Comparison of ENCODE assay signal across 8 cellular contexts in the genomic region with DNA sequence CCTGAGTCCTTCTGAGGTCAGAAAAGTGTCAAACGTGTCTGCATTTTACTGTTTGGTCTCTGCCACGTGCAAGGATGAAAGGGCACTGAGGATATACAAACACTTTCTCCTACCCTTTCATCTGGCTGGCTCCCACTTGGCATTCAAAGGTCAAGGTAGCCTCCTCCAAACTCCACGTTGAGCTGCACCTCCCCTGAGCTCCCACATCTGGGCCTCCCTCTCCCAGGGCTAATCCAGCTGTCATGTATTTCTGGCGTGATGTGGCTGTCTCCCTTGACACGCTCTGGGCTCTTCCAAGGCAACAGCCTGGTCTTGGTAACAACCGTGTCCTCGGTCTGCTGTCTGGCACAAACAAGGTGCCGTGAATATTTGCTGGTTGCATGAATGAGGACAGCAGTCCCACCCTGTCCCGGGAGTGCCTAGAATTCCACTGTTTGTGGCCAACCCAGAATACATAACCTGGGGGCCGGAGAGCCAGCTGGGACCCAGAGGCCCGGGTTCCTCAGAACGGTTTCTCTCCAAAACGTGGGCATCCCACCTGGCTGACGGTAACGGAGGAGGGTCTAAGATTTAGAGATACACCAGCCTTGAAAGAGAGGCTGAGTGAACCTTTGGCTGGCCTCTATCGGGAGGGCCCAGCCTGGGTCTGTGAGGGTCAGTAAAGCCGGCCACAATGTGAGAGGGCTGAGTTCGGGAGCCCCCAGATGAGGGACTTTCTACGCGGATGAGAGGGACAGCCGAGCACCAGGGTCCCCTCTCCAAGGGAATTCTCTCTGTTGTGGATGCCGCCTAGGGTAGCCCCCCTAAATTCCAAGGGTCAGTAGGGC. TPM values are rescaled to one million over a fixed set of nuclear protein-coding genes. Genes with fewer than 3 reads are reported as not detected.
A peak's percentile ranks its signal among the peaks of the same experiment; 100 is the strongest.
DNase-seq lines count a peak whose midpoint lies in the region; ATAC-seq and TF ChIP-seq lines count a peak whose summit lies in the region.

No MANE protein-coding gene starts in this region.

- no peaks in the 10 kb centered on the region for H3K9me2 ChIP-seq in Loucy (replicated peaks; ENCODE audit: low read depth, low read length)

- H2AFZ ChIP-seq in Loucy (ENCODE audit: low read length): peak overlapping the region; percentile 97
- H2AFZ ChIP-seq in smooth muscle cell (ENCODE audit: low read depth): peak overlapping the region; percentile 96

- CTCF ChIA-PET in AG04450 (lab: Charles Lee): no interaction called here

- peak overlapping the region; percentile 87 for H3K4me2 ChIP-seq in Loucy (ENCODE audit: low read depth, low read length, poor library complexity, severe bottlenecking)
- peak overlapping the region; percentile 100 for H3K4me2 ChIP-seq in smooth muscle cell

- in situ Hi-C loops in astrocyte of the spinal cord (cut with HindIII; ENCODE audit: low sequenced_read_pairs): no loop called here

- no peak for TF ChIP-seq CTCF in AG04450 (IDR thresholded peaks at IDR 0.05; ENCODE audit: low read depth, low read length)
- TF ChIP-seq CTCF in Loucy (conservative IDR thresholded peaks at IDR 0.05; ENCODE audit: low read length): no peak
- TF ChIP-seq CTCF in astrocyte of the spinal cord (IDR thresholded peaks at IDR 0.05; ENCODE audit: low read depth, low read length): no peak
- no peak for TF ChIP-seq CTCF in smooth muscle cell (IDR thresholded peaks at IDR 0.05; ENCODE audit: borderline replicate concordance, insufficient read depth, poor library complexity, severe bottlenecking)

- POLR2A ChIA-PET in AG04450 (lab: Yijun Ruan, JAX): interaction anchor here (0.6 to 1.3 kb wide), 7 partner anchors 16 to 169 kb away, joined by 3 to 4 read pairs (median 4); a partner anchor contains a TSS

- H3K4me3 ChIP-seq in AG04450 (ENCODE audit: low read depth, low read length) (peak overlapping the region; percentile 98), Loucy (ENCODE audit: low read length, poor library complexity, severe bottlenecking) (peak overlapping the region; percentile 99), astrocyte of the spinal cord (ENCODE audit: low read depth, low read length) (peak overlapping the region; percentile 99), iPS-20b (ENCODE audit: low read length) (peak overlapping the region; percentile 100), smooth muscle cell (peak overlapping the region; percentile 98)

- H3K9ac ChIP-seq in Loucy (ENCODE audit: low read depth, low read length, poor library complexity, severe bottlenecking) (peak overlapping the region; percentile 98), iPS-20b (ENCODE audit: low read depth, low read length) (peak overlapping the region; percentile 98), smooth muscle cell (ENCODE audit: low read depth) (peak overlapping the region; percentile 89)

- H3K27me3 ChIP-seq in AG04450 (ENCODE audit: control insufficient read depth, insufficient read depth, low read length) (no peaks in the 10 kb centered on the region), Loucy (ENCODE audit: insufficient read depth, low read length, poor library complexity, severe bottlenecking) (peaks cover 4% of the 10 kb centered on the region), iPS-20b (ENCODE audit: insufficient read depth, low read length) (no peaks in the 10 kb centered on the region), smooth muscle cell (ENCODE audit: low read depth) (no peaks in the 10 kb centered on the region)

- ATAC-seq in GM18498 (IDR thresholded peaks at IDR 0.05; ENCODE audit: unreplicated experiment): peak; percentile 1

- 3% methylated on average over 22 of the region's 22 CpGs for WGBS in smooth muscle cell (ENCODE audit: low lambda C conversion rate)

- H3K4me1 ChIP-seq in Loucy (ENCODE audit: insufficient read depth, low read length, poor library complexity, severe bottlenecking) (peaks cover 23% of the 10 kb centered on the region), iPS-20b (ENCODE audit: insufficient read depth, low read length) (0 out of 2 replicates have a peak, but pooled peaks cover 2% of the 10 kb centered on the region), smooth muscle cell (ENCODE audit: low read depth) (peaks cover 25% of the 10 kb centered on the region)

- H3K79me2 ChIP-seq in Loucy (ENCODE audit: insufficient read depth, low read length): peaks cover 49% of the 10 kb centered on the region
- peaks cover 78% of the 10 kb centered on the region for H3K79me2 ChIP-seq in smooth muscle cell (ENCODE audit: low read depth)

- H3K9me3 ChIP-seq in AG04450 (ENCODE audit: control insufficient read depth, insufficient read depth, low read length): no peaks in the 10 kb centered on the region
- H3K9me3 ChIP-seq in Loucy (ENCODE audit: insufficient read depth, low read depth, low read length): no peaks in the 10 kb centered on the region
- no peaks in the 10 kb centered on the region for H3K9me3 ChIP-seq in iPS-20b (ENCODE audit: insufficient read depth, low read depth, low read length)
- no peaks in the 10 kb centered on the region for H3K9me3 ChIP-seq in smooth muscle cell (replicated peaks; ENCODE audit: low read depth)

- H3K36me3 ChIP-seq in Loucy (ENCODE audit: insufficient read depth, low read length): no peaks in the 10 kb centered on the region
- peaks cover 20% of the 10 kb centered on the region for H3K36me3 ChIP-seq in iPS-20b (ENCODE audit: insufficient read depth, low read depth, low read length)
- peaks cover 4% of the 10 kb centered on the region for H3K36me3 ChIP-seq in smooth muscle cell (ENCODE audit: low read depth)

- H4K20me1 ChIP-seq in Loucy (ENCODE audit: insufficient read depth, low read length, poor library complexity, severe bottlenecking) (peaks cover 16% of the 10 kb centered on the region), smooth muscle cell (ENCODE audit: low read depth) (peaks cover 34% of the 10 kb centered on the region)

- H3F3A ChIP-seq in Loucy (ENCODE audit: low read depth): no peaks in the 10 kb centered on the region
- peaks cover 17% of the 10 kb centered on the region for H3F3A ChIP-seq in smooth muscle cell (ENCODE audit: low read depth)

- peak overlapping the region; percentile 77 for H3K27ac ChIP-seq in AG04450 (ENCODE audit: low read depth, low read length)
- H3K27ac ChIP-seq in iPS-20b (ENCODE audit: low read length): no peak overlapping the region
- peak overlapping the region; percentile 87 for H3K27ac ChIP-seq in smooth muscle cell (ENCODE audit: low read depth)

- no peak for DNase-seq in AG04450 (ENCODE audit: low read depth, low spot score)
- no peak for DNase-seq in astrocyte of the spinal cord (ENCODE audit: low read depth, low spot score)
- no peak for DNase-seq in smooth muscle cell (lab: John Stamatoyannopoulos, UW; ENCODE audit: unreplicated experiment)
- DNase-seq in DMS79 treated with DMSO at 0.1 percent for 48 hours (lab: John Stamatoyannopoulos, UW): no peak
- DNase-seq in mesenteric fat pad (ENCODE audit: low spot score): no peak

RNA-seq across cellular contexts. Expression of a gene that starts 0.8 kb away (rescaled TPM):
- polyA plus RNA-seq in AG04450 (2011; rRNA removed) (127 and 147 TPM in 2 replicates), smooth muscle cell (126 and 133 TPM in 2 replicates)
- 55.3 and 58.0 TPM in 2 replicates for polyA minus RNA-seq in AG04450 (2011; rRNA and poly(A)+ RNA removed)
- total RNA-seq in smooth muscle cell (110 and 151 TPM in 2 replicates), mesenteric fat pad (33.2 TPM)

RNA-seq across cellular contexts. Expression of a gene that starts 1.1 kb away (rescaled TPM):
- polyA plus RNA-seq in AG04450 (2011; rRNA removed) (135 and 161 TPM in 2 replicates), smooth muscle cell (328 and 329 TPM in 2 replicates)
- polyA minus RNA-seq in AG04450 (2011; rRNA and poly(A)+ RNA removed): 47.9 and 64.0 TPM in 2 replicates
- total RNA-seq in smooth muscle cell (301 and 409 TPM in 2 replicates), mesenteric fat pad (65.7 TPM)

RNA-seq across cellular contexts. Expression of a gene that starts 19.0 kb away (rescaled TPM):
- polyA plus RNA-seq in AG04450 (2011; rRNA removed) (71.6 and 81.7 TPM in 2 replicates), smooth muscle cell (89.4 and 106 TPM in 2 replicates)
- polyA minus RNA-seq in AG04450 (2011; rRNA and poly(A)+ RNA removed): 33.2 and 55.9 TPM in 2 replicates
- total RNA-seq in smooth muscle cell (131 and 146 TPM in 2 replicates), mesenteric fat pad (113 TPM)

RNA-seq across cellular contexts. Expression of a gene that starts 19.1 kb away (rescaled TPM):
- polyA plus RNA-seq in AG04450 (2011; rRNA removed) (31.3 and 40.6 TPM in 2 replicates), smooth muscle cell (27.6 and 28.9 TPM in 2 replicates)
- polyA minus RNA-seq in AG04450 (2011; rRNA and poly(A)+ RNA removed): 62.7 and 83.1 TPM in 2 replicates
- total RNA-seq in smooth muscle cell (56.4 and 62.8 TPM in 2 replicates), mesenteric fat pad (94.0 TPM)
